ENCODE assay signal across 8 cellular contexts in genomic region chr11:67267188-67268035, GRCh38. TPM values are rescaled to one million over a fixed set of nuclear protein-coding genes. Genes with fewer than 3 reads are reported as not detected.
DNase-seq lines count a peak whose midpoint lies in the region; ATAC-seq, FAIRE-seq and TF ChIP-seq lines count a peak whose summit lies in the region.

No MANE protein-coding gene starts in this region.

- no peaks in the 10 kb centered on the region for H3K9me3 ChIP-seq in PC-9 (ENCODE audit: insufficient read depth, low read depth)
- H3K9me3 ChIP-seq in colonic mucosa: no peaks in the 10 kb centered on the region
- no peaks in the 10 kb centered on the region for H3K9me3 ChIP-seq in mononuclear cell (ENCODE audit: low read depth, low read length)

- H3K36me3 ChIP-seq in PC-9 (ENCODE audit: low read depth) (0 out of 2 replicates have a peak, but pooled peaks cover 7% of the 10 kb centered on the region), colonic mucosa (peaks cover 4% of the 10 kb centered on the region)

- POLR2A ChIA-PET in PC-9 (lab: Charles Lee; ENCODE audit: unreplicated experiment): interaction anchor here (0.6 kb wide), 2 partner anchors 26 to 895 kb away, joined by 3 to 4 read pairs; no protein-coding TSS in a partner anchor

- TF ChIP-seq CTCF in PC-9 (conservative IDR thresholded peaks at IDR 0.05) (no peak), colonic mucosa (IDR thresholded peaks at IDR 0.05) (no peak)

- H3K9ac ChIP-seq in colonic mucosa (ENCODE audit: low read depth in 2 of 2, low read length in 2 of 2): peak overlapping the region; percentile 95

- BruUV-seq in PC-9 (replicated peaks; lab: Mats Ljungman, UMichigan): TSS peak; percentile 30

- FAIRE-seq in RCC 7860 (lab: Jason Lieb, UNC): no peak

- H3K4me2 ChIP-seq in PC-9: peak overlapping the region; percentile 96

- peaks cover 32% of the 10 kb centered on the region; the same call in 1 of the 2 replicates for H3F3A ChIP-seq in PC-9 (ENCODE audit: insufficient read depth, low read depth)

- in situ Hi-C loops in GM18951 (cut with MboI; ENCODE audit: low sequenced_read_pairs, unreplicated experiment): loop anchor here (10.0 kb wide), 1 partner anchor 117 kb away; no protein-coding TSS in a partner anchor

- no peaks in the 10 kb centered on the region for H3K27me3 ChIP-seq in PC-9 (ENCODE audit: insufficient read depth, low read depth)
- no peaks in the 10 kb centered on the region for H3K27me3 ChIP-seq in colonic mucosa
- no peaks in the 10 kb centered on the region for H3K27me3 ChIP-seq in mononuclear cell (ENCODE audit: insufficient read depth, low read length)

- no peaks in the 10 kb centered on the region for H3K9me2 ChIP-seq in PC-9 (ENCODE audit: insufficient read depth)

- DNase-seq in PC-9 (peak; percentile 39 to 67), colonic mucosa (peak; percentile 83), superior temporal gyrus (ENCODE audit: extremely low spot score) (no peak), RCC 7860 (ENCODE audit: low spot score) (no peak)

- H3K4me3 ChIP-seq in PC-9 (peak overlapping the region; percentile 83), colonic mucosa (peak overlapping the region; percentile 93), mononuclear cell (ENCODE audit: low read length) (peak overlapping the region; percentile 87)

- H3K27ac ChIP-seq in PC-9 (peak overlapping the region; percentile 21), colonic mucosa (peak overlapping the region; percentile 84)

- peaks cover 49% of the 10 kb centered on the region for H4K20me1 ChIP-seq in PC-9 (ENCODE audit: insufficient read depth)

- H2AFZ ChIP-seq in PC-9: peak overlapping the region; percentile 66; the same call in 1 of the 2 replicates

- peak; percentile 47 for TF ChIP-seq POLR2A in GM18951 (IDR thresholded peaks at IDR 0.05; ENCODE audit: extremely low read depth, insufficient read depth, insufficient read length)

- intact Hi-C loops in PC-9 (cut with micrococcal nuclease; ENCODE audit: unreplicated experiment) (no loop called here), colonic mucosa (cut with DNase I) (loop anchor here (5.0 kb wide), 1 partner anchor 115 kb away; no protein-coding TSS in a partner anchor)

- CTCF ChIA-PET in PC-9 (lab: Charles Lee): interaction anchor here (0.6 to 1.3 kb wide), 4 partner anchors 21 to 1262 kb away, joined by 3 to 5 read pairs (median 4); no protein-coding TSS in a partner anchor

- H3K4me1 ChIP-seq in PC-9 (replicated peaks; ENCODE audit: insufficient read depth): peaks cover 33% of the 10 kb centered on the region
- H3K4me1 ChIP-seq in colonic mucosa: peaks cover 31% of the 10 kb centered on the region
- H3K4me1 ChIP-seq in mononuclear cell (ENCODE audit: insufficient read depth, low read length): peaks cover 77% of the 10 kb centered on the region

- peaks cover 61% of the 10 kb centered on the region for H3K79me2 ChIP-seq in PC-9 (ENCODE audit: low read depth)

- ATAC-seq in HG02970 (IDR thresholded peaks at IDR 0.05; ENCODE audit: low FRiP score, unreplicated experiment) (no peak), HG03039 (IDR thresholded peaks at IDR 0.05; ENCODE audit: unreplicated experiment) (no peak)

RNA-seq across cellular contexts. Expression of gene GRK2, which starts 1.1 kb away (rescaled TPM):
- total RNA-seq in PC-9 (2021) (76.7 and 102 TPM in 2 replicates), colonic mucosa (100 to 1,000 TPM; 108 to 137 TPM), mononuclear cell (185 TPM)

RNA-seq across cellular contexts. Expression of gene ANKRD13D, which starts 21.7 kb away (rescaled TPM):
- total RNA-seq in PC-9 (2021) (79.6 and 93.2 TPM in 2 replicates), colonic mucosa (10 to 100 TPM; 18.8 to 39.5 TPM), mononuclear cell (48.4 TPM)

RNA-seq across cellular contexts. Expression of gene SSH3, which starts 35.9 kb away (rescaled TPM):
- total RNA-seq in PC-9 (2021) (97.8 and 124 TPM in 2 replicates), colonic mucosa (10 to 100 TPM; 69.7 to 81.7 TPM), mononuclear cell (4.6 TPM)

Comparison
In these comparisons a context has a peak if more than half of its experiments do, and no peak if none do; other contexts are left out.
1. DNase-seq: peak in PC-9 (2 of 2) and colonic mucosa (single experiment); none in superior temporal gyrus (single experiment) and RCC 7860 (single experiment).
2. RNA of gene SSH3, which starts 35.9 kb away (total RNA-seq): 97.8 to 124 TPM in PC-9 and 69.7 to 81.7 TPM in colonic mucosa; 4.6 TPM in mononuclear cell (single experiment); every median in the first group is over 10 times any median in the second.
3. Peak in every context shown above with its lines, with median percentiles within 50 percentile points of each other: H3K4me3 ChIP-seq.